ENCODE assay signal across 27 cellular contexts in the genomic region with DNA sequence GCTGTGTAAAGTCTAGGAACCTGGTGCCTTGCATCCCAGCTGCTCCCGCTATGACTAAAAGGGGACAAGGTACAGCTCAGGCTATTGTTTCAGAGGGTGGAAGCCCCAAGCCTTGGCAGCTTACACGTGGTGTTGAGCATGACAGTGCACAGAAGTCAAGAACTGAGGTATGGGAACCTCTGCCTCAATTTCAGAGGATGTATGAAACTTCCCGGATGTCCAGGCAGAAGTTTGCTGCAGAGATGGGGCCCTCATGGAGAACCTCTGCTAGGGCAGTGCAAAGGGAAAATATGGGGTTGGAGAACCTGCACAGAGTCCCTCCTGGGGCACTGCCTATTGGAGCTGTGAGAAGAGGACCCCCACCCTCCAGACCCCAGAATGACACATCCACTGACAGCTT.
"Had no signal": no experiment of that assay in that cellular context is flagged by ENCODE, and none has a peak within 500 bp of the region (broad histone marks: within the 10 kb centered on the region; RNA-seq: fewer than 3 reads in every experiment).

No MANE protein-coding gene starts in this region.

- H3K27me3 Mint-ChIP-seq: activated B cell treated with CpG ODN at 0.5 μM for 24 hours; activated naive CD8-positive, alpha-beta T cell; brain; central memory CD8-positive, alpha-beta T cell; T-cell had no signal

- H3K4me1 Mint-ChIP-seq: activated B cell treated with CpG ODN at 0.5 μM for 24 hours, brain had no signal

- H3K4me3 ChIP-seq: SK-N-MC had no signal

- H3K27ac ChIP-seq: SK-N-MC had no signal

- ATAC-seq: activated CD8-positive, alpha-beta T cell treated with anti-CD3 and anti-CD28 coated beads, Interleukin-2, amount 10 ng/mL, durations not matched to agents 7 days and 5 days; Right ventricle myocardium inferior; T-cell had no signal

- H3K27ac Mint-ChIP-seq: activated B cell treated with CpG ODN at 0.5 μM for 24 hours; activated CD8-positive, alpha-beta T cell treated with anti-CD3 and anti-CD28 coated beads, Interleukin-2, amount 10 ng/mL, durations not matched to agents 7 days and 5 days; activated naive CD8-positive, alpha-beta T cell; activated T-helper 1 cell treated with anti-CD3 and anti-CD28 coated beads, Interleukin-12 subunit alpha, Interleukin-12 subunit beta, Interleukin-2, Interleukin-4 antibody, amounts not matched to agents 30 ng/mL and 10 ng/mL and 1 ng/mL, durations not matched to agents 14 hours and 24 hours and 36 hours; brain; T-cell had no signal

- FAIRE-seq: astrocyte, TTC549 had no signal

- DNase-seq: activated B cell treated with CpG ODN at 0.5 μM for 24 hours; activated CD4-positive, alpha-beta T cell treated with anti-CD3 and anti-CD28 coated beads for 1 hour; activated CD4-positive, alpha-beta T cell treated with anti-CD3 and anti-CD28 coated beads, Interleukin-2, amount 50 U/mL, for 4 hours; activated CD8-positive, alpha-beta memory T cell treated with anti-CD3 and anti-CD28 coated beads, Interleukin-2, amount 50 U/mL, for 48 hours; activated CD8-positive, alpha-beta T cell treated with anti-CD3 and anti-CD28 coated beads, Interleukin-2, amount 10 ng/mL, durations not matched to agents 7 days and 5 days; activated effector memory CD4-positive, alpha-beta T cell treated with Interleukin-2 at 50 U/mL for 16 hours; activated naive CD4-positive, alpha-beta T cell treated with Interleukin-2 at 50 U/mL for 16 hours; activated T-cell treated with anti-CD3 and anti-CD28 coated beads, Interleukin-2, amount 50 U/mL, for 1 hour; amygdala; NCI-H146; NCI-H187 treated with DMSO at 0.1 percent for 48 hours; NCI-H2081 treated with DMSO at 0.1 percent for 48 hours; NCI-H2171; NCI-H2227 treated with DMSO at 0.1 percent for 48 hours; NCI-H446 treated with DMSO at 0.1 percent for 48 hours; NCI-H524 treated with DMSO at 0.1 percent for 48 hours; NCI-H774; T-cell; T1000 had no signal

- H3K4me3 Mint-ChIP-seq: activated B cell treated with CpG ODN at 0.5 μM for 24 hours; activated CD8-positive, alpha-beta T cell treated with anti-CD3 and anti-CD28 coated beads, Interleukin-2, amount 10 ng/mL, durations not matched to agents 7 days and 5 days; activated naive CD8-positive, alpha-beta T cell; activated T-helper 1 cell treated with anti-CD3 and anti-CD28 coated beads, Interleukin-12 subunit alpha, Interleukin-12 subunit beta, Interleukin-2, Interleukin-4 antibody, amounts not matched to agents 30 ng/mL and 10 ng/mL and 1 ng/mL, durations not matched to agents 14 hours and 24 hours and 36 hours; brain; central memory CD8-positive, alpha-beta T cell; T-cell had no signal
